8 cellular contexts compared by ENCODE assay signal in genomic region chr12:48682927-48683326, GRCh38. TPM values are rescaled to one million over a fixed set of nuclear protein-coding genes. Genes with fewer than 3 reads are reported as not detected.
DNase-seq lines count a peak whose midpoint lies in the region; ATAC-seq and TF ChIP-seq lines count a peak whose summit lies in the region.

No MANE protein-coding gene starts in this region.

- no peak for DNase-seq in activated CD4-positive, alpha-beta T cell treated with anti-CD3 and anti-CD28 coated beads, Interleukin-2, amount 10 ng/mL, durations not matched to agents 24 days and 14 days
- DNase-seq in activated CD4-positive, alpha-beta T cell treated with anti-CD3 and anti-CD28 coated beads for 4 hours: no peak
- DNase-seq in WTC11 (ENCODE audit: low spot score): no peak
- no peak for DNase-seq in adrenal gland
- no peak for DNase-seq in GM20000 (ENCODE audit: low spot score)

- no peak for ATAC-seq in WTC11
- ATAC-seq in GM19328 (IDR thresholded peaks at IDR 0.05; ENCODE audit: unreplicated experiment): no peak

- H3K27me3 ChIP-seq in iPS-15b (ENCODE audit: control insufficient read depth, insufficient read depth, low read length): no peaks in the 10 kb centered on the region
- H3K27me3 ChIP-seq in subcutaneous abdominal adipose tissue (ENCODE audit: control insufficient read depth in 5 of 5, insufficient read depth in 4 of 5, low read length in 5 of 5): no peaks in the 10 kb centered on the region
- H3K27me3 ChIP-seq in adrenal gland: no peaks in the 10 kb centered on the region

- intact Hi-C loops in activated CD4-positive, alpha-beta T cell treated with anti-CD3 and anti-CD28 coated beads, Interleukin-2, amount 10 ng/mL, durations not matched to agents 24 days and 14 days (cut with micrococcal nuclease): loop anchor here (1.0 to 2.0 kb wide), 2 partner anchors 33 to 68 kb away; partner anchors contain the start of gene CCNT1
- intact Hi-C loops in adrenal gland (cut with DNase I): no loop called here

- peak overlapping the region; percentile 100 for H3K4me3 ChIP-seq in iPS-15b (ENCODE audit: low read depth, low read length)
- H3K4me3 ChIP-seq in subcutaneous abdominal adipose tissue (ENCODE audit: low read depth in 1 of 5, low read length in 5 of 5): peak overlapping the region; percentile 72 to 100 (median 99)
- H3K4me3 ChIP-seq in adrenal gland: peak overlapping the region in 2 of 4 donors; percentile 62 to 86

- no peaks in the 10 kb centered on the region for H3K4me1 ChIP-seq in iPS-15b (ENCODE audit: control insufficient read depth, insufficient read depth, low read length)
- H3K4me1 ChIP-seq in subcutaneous abdominal adipose tissue (ENCODE audit: control insufficient read depth in 5 of 5, insufficient read depth in 5 of 5, low read length in 5 of 5): peaks cover 4 to 44% (median 37%) of the 10 kb centered on the region in 5 donors
- H3K4me1 ChIP-seq in adrenal gland (replicated peaks in 1 of 2): peaks cover 30 to 32% of the 10 kb centered on the region in 2 donors

- no peak overlapping the region for H3K9ac ChIP-seq in iPS-15b (ENCODE audit: low read depth, low read length)
- H3K9ac ChIP-seq in subcutaneous abdominal adipose tissue (ENCODE audit: low read length in 5 of 5): no peak overlapping the region

- 80 to 91% (median 86%) methylated on average over 2 of the region's 2 CpGs for WGBS in adrenal gland, 4 donors

- TF ChIP-seq CTCF in WTC11 (IDR thresholded peaks at IDR 0.05): no peak
- no peak for TF ChIP-seq CTCF in adrenal gland (IDR thresholded peaks at IDR 0.05)
- no peak for TF ChIP-seq CTCF in GM20000 (IDR thresholded peaks at IDR 0.05; ENCODE audit: extremely low read depth, missing control alignments)

- CTCF ChIA-PET in WTC11 (lab: Charles Lee): interaction anchor here (0.8 to 2.2 kb wide), 3 partner anchors 130 to 208 kb away, joined by 3 to 7 read pairs (median 4); no protein-coding TSS in a partner anchor

- peaks cover 41% of the 10 kb centered on the region for H3K36me3 Mint-ChIP-seq in activated CD4-positive, alpha-beta T cell treated with anti-CD3 and anti-CD28 coated beads, Interleukin-2, amount 10 ng/mL, durations not matched to agents 24 days and 14 days (ENCODE audit: low read depth)
- H3K36me3 Mint-ChIP-seq in WTC11: peaks cover 32% of the 10 kb centered on the region

- H3K4me3 Mint-ChIP-seq in activated CD4-positive, alpha-beta T cell treated with anti-CD3 and anti-CD28 coated beads, Interleukin-2, amount 10 ng/mL, durations not matched to agents 24 days and 14 days: peak overlapping the region; percentile 98
- peak overlapping the region; percentile 97 for H3K4me3 Mint-ChIP-seq in WTC11

- no peak overlapping the region for H3K27ac ChIP-seq in subcutaneous abdominal adipose tissue (ENCODE audit: low read depth, low read length)
- H3K27ac ChIP-seq in adrenal gland: no peak overlapping the region

- peaks cover 28% of the 10 kb centered on the region for H3K4me1 Mint-ChIP-seq in activated CD4-positive, alpha-beta T cell treated with anti-CD3 and anti-CD28 coated beads, Interleukin-2, amount 10 ng/mL, durations not matched to agents 24 days and 14 days
- peaks cover 18% of the 10 kb centered on the region for H3K4me1 Mint-ChIP-seq in WTC11

- H3K27ac Mint-ChIP-seq in activated CD4-positive, alpha-beta T cell treated with anti-CD3 and anti-CD28 coated beads, Interleukin-2, amount 10 ng/mL, durations not matched to agents 24 days and 14 days: no peak overlapping the region
- H3K27ac Mint-ChIP-seq in WTC11: no peak overlapping the region

- no peaks in the 10 kb centered on the region for H3K9me3 Mint-ChIP-seq in activated CD4-positive, alpha-beta T cell treated with anti-CD3 and anti-CD28 coated beads, Interleukin-2, amount 10 ng/mL, durations not matched to agents 24 days and 14 days
- no peaks in the 10 kb centered on the region for H3K9me3 Mint-ChIP-seq in WTC11

- POLR2A ChIA-PET in WTC11 (lab: Charles Lee): interaction anchor here (1.2 to 1.5 kb wide), 3 partner anchors 10 to 182 kb away, joined by 3 to 8 read pairs (median 4); no protein-coding TSS in a partner anchor

- no peaks in the 10 kb centered on the region for H3K27me3 Mint-ChIP-seq in activated CD4-positive, alpha-beta T cell treated with anti-CD3 and anti-CD28 coated beads, Interleukin-2, amount 10 ng/mL, durations not matched to agents 24 days and 14 days
- no peaks in the 10 kb centered on the region; the same call in 1 of the 2 replicates for H3K27me3 Mint-ChIP-seq in WTC11 (ENCODE audit: low read depth)

- peaks cover 12% of the 10 kb centered on the region for H3K36me3 ChIP-seq in iPS-15b (ENCODE audit: control insufficient read depth, insufficient read depth, low read length)
- peaks cover 0 to 14% (median 12%) of the 10 kb centered on the region in 5 donors for H3K36me3 ChIP-seq in subcutaneous abdominal adipose tissue (ENCODE audit: control insufficient read depth in 5 of 5, insufficient read depth in 5 of 5, low read length in 5 of 5)
- peaks cover 0 to 8% of the 10 kb centered on the region in 2 donors for H3K36me3 ChIP-seq in adrenal gland (replicated peaks in 1 of 2)

- H3K9me3 ChIP-seq in iPS-15b (ENCODE audit: control insufficient read depth, insufficient read depth, low read length): no peaks in the 10 kb centered on the region
- H3K9me3 ChIP-seq in subcutaneous abdominal adipose tissue (ENCODE audit: control insufficient read depth in 5 of 5, low read length in 5 of 5): no peaks in the 10 kb centered on the region
- no peaks in the 10 kb centered on the region for H3K9me3 ChIP-seq in adrenal gland (replicated peaks in 1 of 3)

- TF ChIP-seq POLR2A in adrenal gland (IDR thresholded peaks at IDR 0.05): no peak

TF ChIP-seq in WTC11, 78 proteins besides CTCF, POLR2A, EP300 and RAD21 (continues in another document):
- TF ChIP-seq, protein P1, sequence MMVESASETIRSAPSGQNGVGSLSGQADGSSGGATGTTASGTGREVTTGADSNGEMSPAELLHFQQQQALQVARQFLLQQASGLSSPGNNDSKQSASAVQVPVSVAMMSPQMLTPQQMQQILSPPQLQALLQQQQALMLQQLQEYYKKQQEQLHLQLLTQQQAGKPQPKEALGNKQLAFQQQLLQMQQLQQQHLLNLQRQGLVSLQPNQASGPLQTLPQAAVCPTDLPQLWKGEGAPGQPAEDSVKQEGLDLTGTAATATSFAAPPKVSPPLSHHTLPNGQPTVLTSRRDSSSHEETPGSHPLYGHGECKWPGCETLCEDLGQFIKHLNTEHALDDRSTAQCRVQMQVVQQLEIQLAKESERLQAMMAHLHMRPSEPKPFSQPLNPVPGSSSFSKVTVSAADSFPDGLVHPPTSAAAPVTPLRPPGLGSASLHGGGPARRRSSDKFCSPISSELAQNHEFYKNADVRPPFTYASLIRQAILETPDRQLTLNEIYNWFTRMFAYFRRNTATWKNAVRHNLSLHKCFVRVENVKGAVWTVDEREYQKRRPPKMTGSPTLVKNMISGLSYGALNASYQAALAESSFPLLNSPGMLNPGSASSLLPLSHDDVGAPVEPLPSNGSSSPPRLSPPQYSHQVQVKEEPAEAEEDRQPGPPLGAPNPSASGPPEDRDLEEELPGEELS (CRISPR knock-in tag; IDR thresholded peaks at IDR 0.05): no peak
- no peak for TF ChIP-seq ZNF396 (CRISPR knock-in tag; IDR thresholded peaks at IDR 0.05; ENCODE audit: borderline replicate concordance)
- TF ChIP-seq IRF1 (CRISPR knock-in tag; IDR thresholded peaks at IDR 0.05): no peak
- TF ChIP-seq, protein P2, sequence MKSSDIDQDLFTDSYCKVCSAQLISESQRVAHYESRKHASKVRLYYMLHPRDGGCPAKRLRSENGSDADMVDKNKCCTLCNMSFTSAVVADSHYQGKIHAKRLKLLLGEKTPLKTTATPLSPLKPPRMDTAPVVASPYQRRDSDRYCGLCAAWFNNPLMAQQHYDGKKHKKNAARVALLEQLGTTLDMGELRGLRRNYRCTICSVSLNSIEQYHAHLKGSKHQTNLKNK (CRISPR knock-in tag; IDR thresholded peaks at IDR 0.05): no peak
- TF ChIP-seq ZSCAN18 (CRISPR knock-in tag; IDR thresholded peaks at IDR 0.05): no peak
- no peak for TF ChIP-seq ZBTB21 (CRISPR knock-in tag; IDR thresholded peaks at IDR 0.05; ENCODE audit: borderline replicate concordance)
- TF ChIP-seq HMGA2 (CRISPR knock-in tag; IDR thresholded peaks at IDR 0.05): no peak
- no peak for TF ChIP-seq IRF2 (CRISPR knock-in tag; IDR thresholded peaks at IDR 0.05; ENCODE audit: borderline replicate concordance, low read depth)

RNA-seq across cellular contexts. Expression of gene KANSL2, which starts 0.9 kb away (rescaled TPM):
- 61.3 and 66.5 TPM in 2 replicates for total RNA-seq in activated CD4-positive, alpha-beta T cell treated with anti-CD3 and anti-CD28 coated beads, Interleukin-2, amount 10 ng/mL, durations not matched to agents 24 days and 14 days
- total RNA-seq in WTC11 (2021) (38.4 to 48.1 TPM (median 41.1 TPM) in 3 replicates), adrenal gland (10 to 100 TPM; 21.3 to 67.6 (median 29.5) TPM)
- polyA plus RNA-seq in adrenal gland: 10 to 100 TPM; 23.9 to 24.3 (median 24.1) TPM

RNA-seq across cellular contexts. Expression of gene CCNT1, which starts 33.6 kb away (rescaled TPM):
- total RNA-seq in activated CD4-positive, alpha-beta T cell treated with anti-CD3 and anti-CD28 coated beads, Interleukin-2, amount 10 ng/mL, durations not matched to agents 24 days and 14 days: 68.7 and 70.9 TPM in 2 replicates
- total RNA-seq in WTC11 (2021): 34.3 to 42.0 TPM (median 41.8 TPM) in 3 replicates
- total RNA-seq in adrenal gland: 10 to 100 TPM; 14.0 to 49.6 (median 30.5) TPM
- 10 to 100 TPM in 1 of 3 donors, 1 to 10 TPM in 2; 5.4 to 22.6 (median 5.7) TPM for polyA plus RNA-seq in adrenal gland
